Comparison of ENCODE assay signal across 14 cellular contexts in genomic region chr16:77289331-77289809, GRCh38.
DNase-seq lines count a peak whose midpoint lies in the region; ATAC-seq and TF ChIP-seq lines count a peak whose summit lies in the region.
"Had no signal": no experiment of that assay in that cellular context is flagged by ENCODE, and none has a peak within 500 bp of the region (broad histone marks: within the 10 kb centered on the region; RNA-seq: fewer than 3 reads in every experiment).

No MANE protein-coding gene starts in this region.

- H3K36me3 ChIP-seq in PC-3 (ENCODE audit: low read depth, low read length): no peaks in the 10 kb centered on the region
- H3K36me3 ChIP-seq in trophoblast cell (ENCODE audit: control insufficient read depth in 1 of 2, insufficient read depth in 2 of 2, low read length in 2 of 2): peaks cover 35 to 67% of the 10 kb centered on the region in 2 experiments
- H3K36me3 ChIP-seq: gastrocnemius medialis, thoracic aorta had no signal

- H2AFZ ChIP-seq in PC-3 (ENCODE audit: low read length) (no peak overlapping the region), trophoblast cell (ENCODE audit: insufficient read depth, low read length, poor library complexity) (no peak overlapping the region)

- no peak overlapping the region for H3K14ac ChIP-seq in trophoblast cell (ENCODE audit: low read length)

- H3K79me2 ChIP-seq in PC-3 (ENCODE audit: low read length) (no peaks in the 10 kb centered on the region), trophoblast cell (ENCODE audit: control insufficient read depth, insufficient read depth, low read length, poor library complexity) (peaks cover 2% of the 10 kb centered on the region)

- no CpG with 5 or more reads among the region's 2 CpGs for WGBS in trophoblast cell (ENCODE audit: extremely low coverage, insufficient coverage, insufficient read length)

- H2BK5ac ChIP-seq in trophoblast cell (ENCODE audit: low read depth, low read length, poor library complexity): peak overlapping the region; percentile 99

- no peak overlapping the region for H4K91ac ChIP-seq in trophoblast cell (ENCODE audit: low read depth, low read length)

- no TSS peak for BruUV-seq in PC-3 (replicated peaks; lab: Mats Ljungman, UMichigan)

- intact Hi-C loops in PC-3 (cut with micrococcal nuclease): no loop called here

- H3K9me3 ChIP-seq in PC-3 (ENCODE audit: low read length): no peaks in the 10 kb centered on the region
- peaks cover 2% of the 10 kb centered on the region for H3K9me3 ChIP-seq in trophoblast cell (ENCODE audit: insufficient read depth, low read depth, low read length)
- H3K9me3 ChIP-seq: body of pancreas, gastrocnemius medialis, psoas muscle, thoracic aorta had no signal

- no peaks in the 10 kb centered on the region for H4K20me1 ChIP-seq in PC-3 (ENCODE audit: low read length)

- H3K27ac ChIP-seq in PC-3 (ENCODE audit: low read length) (peak overlapping the region; percentile 35; the same call in 1 of the 2 replicates), trophoblast cell (ENCODE audit: low read depth, low read length) (peak overlapping the region; percentile 99), RWPE1 (no peak overlapping the region)
- H3K27ac ChIP-seq: body of pancreas, gastrocnemius medialis, psoas muscle, thoracic aorta had no signal

- no peaks in the 10 kb centered on the region for H3K9me2 ChIP-seq in PC-3 (replicated peaks; ENCODE audit: low read length)

- DNase-seq in ELR (ENCODE audit: low read depth) (peak; percentile 81), PC-3 (peak; percentile 51), fibroblast of gingiva (ENCODE audit: low read depth) (peak; percentile 19), trophoblast cell (peak; percentile 90 to 96), pons (ENCODE audit: low spot score) (no peak), RWPE1 (ENCODE audit: low spot score) (no peak), NCI-H1105 treated with DMSO at 0.1 percent for 48 hours (lab: John Stamatoyannopoulos, UW) (no peak)
- no peak for DNase-seq in activated effector memory CD4-positive, alpha-beta T cell treated with Interleukin-2 at 50 U/mL for 16 hours
- DNase-seq: activated T-cell treated with anti-CD3 and anti-CD28 coated beads for 4 hours; body of pancreas; CD8-positive, alpha-beta memory T cell; gastrocnemius medialis; psoas muscle had no signal

- H3K79me1 ChIP-seq in trophoblast cell (ENCODE audit: low read length): peaks cover 45% of the 10 kb centered on the region

- H3K4me1 ChIP-seq in PC-3 (ENCODE audit: insufficient read depth, low read length) (peaks cover 16% of the 10 kb centered on the region), trophoblast cell (ENCODE audit: control insufficient read depth in 1 of 2, insufficient read depth in 2 of 2, low read length in 2 of 2) (peaks cover 17 to 22% of the 10 kb centered on the region in 2 experiments)
- H3K4me1 ChIP-seq: body of pancreas, gastrocnemius medialis, psoas muscle had no signal

- peak overlapping the region; percentile 95 for H2BK120ac ChIP-seq in trophoblast cell (ENCODE audit: insufficient read depth, low read length, poor library complexity)

- POLR2A ChIA-PET in PC-3 (lab: Charles Lee; ENCODE audit: unreplicated experiment): no interaction called here
- POLR2A ChIA-PET in RWPE1 (lab: Yijun Ruan, JAX; ENCODE audit: low non-redundant PET): no interaction called here

- no peak overlapping the region for H3K18ac ChIP-seq in trophoblast cell (ENCODE audit: low read length)

- no peak for ATAC-seq in PC-3
- ATAC-seq: body of pancreas, gastrocnemius medialis, psoas muscle had no signal

- H3K27me3 ChIP-seq in PC-3 (ENCODE audit: low read length) (no peaks in the 10 kb centered on the region), trophoblast cell (ENCODE audit: insufficient read depth, low read length) (no peaks in the 10 kb centered on the region)
- H3K27me3 ChIP-seq: body of pancreas, gastrocnemius medialis had no signal

- H4K8ac ChIP-seq in trophoblast cell (ENCODE audit: low read depth, low read length): no peak overlapping the region

- H4K12ac ChIP-seq in trophoblast cell (ENCODE audit: low read depth, low read length): no peak overlapping the region

- no peak for TF ChIP-seq CTCF in PC-3 (conservative IDR thresholded peaks at IDR 0.05; ENCODE audit: low read depth, low read length)
- no peak for TF ChIP-seq CTCF in RWPE1 (conservative IDR thresholded peaks at IDR 0.05; ENCODE audit: low read depth)

- H3K9ac ChIP-seq in PC-3 (ENCODE audit: low read length) (no peak overlapping the region), trophoblast cell (ENCODE audit: low read length) (no peak overlapping the region)

- no peak overlapping the region for H2BK12ac ChIP-seq in trophoblast cell (ENCODE audit: low read length)

- H2AK5ac ChIP-seq in trophoblast cell (ENCODE audit: low read length): no peak overlapping the region

- no peak overlapping the region for H3K23ac ChIP-seq in trophoblast cell (ENCODE audit: low read length)

- CTCF ChIA-PET in PC-3 (lab: Charles Lee) (no interaction called here), RWPE1 (lab: Yijun Ruan, JAX) (interaction anchor here (0.6 kb wide), 1 partner anchor 340 kb away, joined by 3 read pairs; no protein-coding TSS in a partner anchor)

- no peak overlapping the region for H3K4me3 ChIP-seq in PC-3 (ENCODE audit: low read length)
- H3K4me3 ChIP-seq in trophoblast cell (ENCODE audit: low read depth, low read length): no peak overlapping the region
- H3K4me3 ChIP-seq: body of pancreas, gastrocnemius medialis, psoas muscle, thoracic aorta had no signal

- H3K4ac ChIP-seq in trophoblast cell (ENCODE audit: low read depth, low read length): no peak overlapping the region

- no peaks in the 10 kb centered on the region for H3F3A ChIP-seq in PC-3 (ENCODE audit: low read length, unreplicated experiment)

- H3K4me2 ChIP-seq in PC-3 (ENCODE audit: low read length): peak overlapping the region; percentile 44; the same call in 1 of the 2 replicates
- H3K4me2 ChIP-seq in trophoblast cell (ENCODE audit: low read length): no peak overlapping the region

Comparison
In these comparisons a context has a peak if more than half of its experiments do, and no peak if none do; other contexts are left out.
1. DNase-seq: peak in ELR (single experiment), PC-3 (single experiment), fibroblast of gingiva (single experiment) and trophoblast cell (2 of 2); none in activated effector memory CD4-positive, alpha-beta T cell treated with Interleukin-2 at 50 U/mL for 16 hours (single experiment), pons (single experiment), RWPE1 (single experiment) and NCI-H1105 treated with DMSO at 0.1 percent for 48 hours (single experiment).